20 cellular contexts compared by ENCODE assay signal in genomic region chr1:246160398-246160797, GRCh38.
"Had no signal": no experiment of that assay in that cellular context is flagged by ENCODE, and none has a peak within 500 bp of the region (broad histone marks: within the 10 kb centered on the region; RNA-seq: fewer than 3 reads in every experiment).

No MANE protein-coding gene starts in this region.

- H3K36me3 Mint-ChIP-seq: natural killer cell treated with Interleukin-12 subunit alpha and Interleukin-12 subunit beta and Interleukin-15 and Interleukin-18, amount 100 ng/mL, for 72 hours; neural progenitor cell; stimulated activated effector memory CD8-positive, alpha-beta T cell treated with anti-CD3 and anti-CD28 coated beads, Interleukin-12 subunit alpha, Interleukin-12 subunit beta, amount 100 ng/mL, for 72 hours; type B pancreatic cell had no signal

- H3K4me3 Mint-ChIP-seq: effector memory CD8-positive, alpha-beta T cell; immature natural killer cell; naive B cell; natural killer cell treated with Interleukin-12 subunit alpha and Interleukin-12 subunit beta and Interleukin-15 and Interleukin-18, amount 100 ng/mL, for 72 hours; neural progenitor cell; stimulated activated effector memory CD8-positive, alpha-beta T cell treated with anti-CD3 and anti-CD28 coated beads, Interleukin-12 subunit alpha, Interleukin-12 subunit beta, amount 100 ng/mL, for 72 hours; type B pancreatic cell had no signal

- H3K4me1 Mint-ChIP-seq: immature natural killer cell; stimulated activated effector memory CD8-positive, alpha-beta T cell treated with anti-CD3 and anti-CD28 coated beads, Interleukin-12 subunit alpha, Interleukin-12 subunit beta, amount 100 ng/mL, for 72 hours had no signal

- H3K27ac Mint-ChIP-seq: effector memory CD8-positive, alpha-beta T cell; immature natural killer cell; natural killer cell treated with Interleukin-12 subunit alpha and Interleukin-12 subunit beta and Interleukin-15 and Interleukin-18, amount 100 ng/mL, for 72 hours; neural progenitor cell; stimulated activated effector memory CD8-positive, alpha-beta T cell treated with anti-CD3 and anti-CD28 coated beads, Interleukin-12 subunit alpha, Interleukin-12 subunit beta, amount 100 ng/mL, for 72 hours; type B pancreatic cell had no signal

- H3K27me3 Mint-ChIP-seq: effector memory CD8-positive, alpha-beta T cell; naive B cell; natural killer cell treated with Interleukin-12 subunit alpha and Interleukin-12 subunit beta and Interleukin-15 and Interleukin-18, amount 100 ng/mL, for 72 hours; type B pancreatic cell had no signal

- DNase-seq: cortex of kidney; effector memory CD8-positive, alpha-beta T cell; erythroblast; hypothalamus; immature natural killer cell; islet precursor cell; left ventricle myocardium superior; lower lobe of right lung; mucosa of descending colon; naive B cell; sigmoid colon; stimulated activated CD4-positive, alpha-beta T cell treated with anti-CD3 and anti-CD28 coated beads, Interleukin-2, amount 100 ng/mL, for 24 hours; stimulated activated CD4-positive, alpha-beta T cell treated with anti-CD3 and anti-CD28 coated beads, Interleukin-4, amount 100 ng/mL, for 24 hours; stimulated activated naive CD4-positive, alpha-beta T cell treated with Interleukin-2 at 50 U/mL for 16 hours; stomach had no signal

- H3K9me3 Mint-ChIP-seq: effector memory CD8-positive, alpha-beta T cell; immature natural killer cell; naive B cell; natural killer cell treated with Interleukin-12 subunit alpha and Interleukin-12 subunit beta and Interleukin-15 and Interleukin-18, amount 100 ng/mL, for 72 hours; neural progenitor cell; stimulated activated effector memory CD8-positive, alpha-beta T cell treated with anti-CD3 and anti-CD28 coated beads, Interleukin-12 subunit alpha, Interleukin-12 subunit beta, amount 100 ng/mL, for 72 hours; type B pancreatic cell had no signal

- ATAC-seq: effector memory CD8-positive, alpha-beta T cell; left ventricle myocardium superior; lower lobe of right lung; natural killer cell treated with Interleukin-12 subunit alpha and Interleukin-12 subunit beta and Interleukin-15 and Interleukin-18, amount 100 ng/mL, for 72 hours; right cardiac atrium; stimulated activated effector memory CD8-positive, alpha-beta T cell treated with anti-CD3 and anti-CD28 coated beads, Interleukin-12 subunit alpha, Interleukin-12 subunit beta, amount 100 ng/mL, for 72 hours had no signal
